ENCODE assay signal across 10 cellular contexts in the genomic region with DNA sequence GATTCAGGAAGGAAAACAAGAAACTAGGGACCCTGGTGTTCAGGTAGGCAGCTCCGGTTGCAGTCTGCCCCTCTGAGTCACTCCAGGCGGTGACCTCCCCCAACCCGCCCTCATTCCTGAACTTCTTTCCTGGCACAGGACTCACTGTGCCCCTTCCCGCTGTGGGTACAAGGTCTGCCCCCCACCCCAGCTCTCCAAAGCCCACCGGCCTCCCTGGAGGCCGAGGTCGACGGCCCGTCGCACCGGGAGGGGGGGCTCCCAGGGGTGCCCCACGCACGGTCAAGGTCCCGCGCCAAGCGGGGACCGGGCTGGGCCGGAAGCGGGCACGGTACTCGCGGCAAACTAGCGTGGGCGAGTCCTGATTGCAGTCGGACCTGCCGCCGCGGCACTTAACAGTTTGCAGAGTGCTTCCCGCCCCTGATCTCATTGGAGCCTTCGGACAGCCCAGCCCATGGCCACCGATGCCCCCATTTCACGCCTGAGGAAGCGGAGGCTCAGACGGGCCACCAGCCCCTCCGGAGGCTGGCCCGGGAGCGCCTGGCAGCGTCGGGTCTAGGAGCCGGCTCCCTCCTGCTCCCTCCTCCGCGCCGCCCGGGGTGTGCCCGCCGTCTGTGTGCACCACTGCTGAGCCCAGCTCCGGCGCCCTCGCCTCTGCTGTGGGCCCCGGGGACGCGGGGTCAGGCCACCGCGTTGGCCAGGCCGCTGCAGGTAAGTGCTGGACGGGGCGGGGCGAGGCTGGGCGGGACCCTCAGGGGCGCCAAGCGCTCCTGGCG. TPM values are rescaled to one million over a fixed set of nuclear protein-coding genes. Genes with fewer than 3 reads are reported as not detected.
DNase-seq lines count a peak whose midpoint lies in the region; ATAC-seq and TF ChIP-seq lines count a peak whose summit lies in the region.
"Had no signal": no experiment of that assay in that cellular context is flagged by ENCODE, and none has a peak within 500 bp of the region (broad histone marks: within the 10 kb centered on the region; RNA-seq: fewer than 3 reads in every experiment).

A gene (plus strand): TSS at position 144 of the 773 bp plus-strand sequence. CDS start 3,549 bp downstream, outside the sequence.

- no peaks in the 10 kb centered on the region for H3K36me3 ChIP-seq in A673 (ENCODE audit: insufficient read depth, low read length, poor library complexity, severe bottlenecking)
- H3K36me3 ChIP-seq in HUES64 (ENCODE audit: insufficient read depth, low read length), result no peaks in the 10 kb centered on the region
- no peaks in the 10 kb centered on the region for H3K36me3 ChIP-seq in duodenal mucosa (ENCODE audit: control insufficient read depth in 1 of 2, insufficient read depth in 2 of 2, low read length in 2 of 2)

- H3K4me1 ChIP-seq in A673 (ENCODE audit: insufficient read depth, low read length, poor library complexity, severe bottlenecking) (no peaks in the 10 kb centered on the region), HUES64 (ENCODE audit: insufficient read depth, low read length) (0 out of 2 replicates have a peak, but pooled peaks cover 6% of the 10 kb centered on the region), duodenal mucosa (ENCODE audit: control insufficient read depth in 1 of 2, insufficient read depth in 2 of 2, low read length in 2 of 2) (peaks cover 11 to 17% of the 10 kb centered on the region in 2 donors)

- DNase-seq in A673 (ENCODE audit: low spot score) (peak; percentile 14), NCI-H2107 treated with DMSO at 0.1 percent for 48 hours (lab: John Stamatoyannopoulos, UW; ENCODE audit: unreplicated experiment) (no peak), middle frontal gyrus (ENCODE audit: extremely low spot score, low spot score) (no peak), NCI-H2107 (lab: John Stamatoyannopoulos, UW) (no peak)
- DNase-seq in naive thymus-derived CD8-positive, alpha-beta T cell, result peak in 1 of 10 donors; percentile 6
- DNase-seq: activated naive CD4-positive, alpha-beta T cell treated with anti-CD3 and anti-CD28 coated beads, Interleukin-2, amount 50 U/mL, for 16 hours had no signal

- intact Hi-C loops in A673 (cut with micrococcal nuclease; ENCODE audit: unreplicated experiment), result no loop called here

- no peaks in the 10 kb centered on the region for H3K36me3 Mint-ChIP-seq in naive thymus-derived CD8-positive, alpha-beta T cell

- no peak within 1 kb of the TSS for H3K27ac ChIP-seq in A673 (ENCODE audit: low read depth, low read length, poor library complexity, severe bottlenecking)
- H3K27ac ChIP-seq in HUES64 (ENCODE audit: low read depth, low read length), result no peak within 1 kb of the TSS
- no peak within 1 kb of the TSS for H3K27ac ChIP-seq in duodenal mucosa (ENCODE audit: low read depth, low read length)

- peaks cover 31 to 71% (median 48%) of the 10 kb centered on the region in 5 donors for H3K27me3 Mint-ChIP-seq in naive thymus-derived CD8-positive, alpha-beta T cell

- ATAC-seq in naive thymus-derived CD8-positive, alpha-beta T cell, result peak; percentile 59 to 61
- ATAC-seq in HG03521 (IDR thresholded peaks at IDR 0.05; ENCODE audit: unreplicated experiment), result no peak

- 2% methylated on average over 62 of the region's 62 CpGs for WGBS in HUES64

- CTCF ChIA-PET in A673 (lab: Charles Lee), result no interaction called here

- H3K9me3 ChIP-seq in A673 (ENCODE audit: low read depth, low read length, poor library complexity, severe bottlenecking) (no peaks in the 10 kb centered on the region), HUES64 (ENCODE audit: insufficient read depth, low read depth, low read length) (no peaks in the 10 kb centered on the region), duodenal mucosa (ENCODE audit: control insufficient read depth in 1 of 2, low read length in 2 of 2) (no peaks in the 10 kb centered on the region)

- POLR2A ChIA-PET in A673 (lab: Charles Lee; ENCODE audit: low non-redundant PET), result no interaction called here
- POLR2A ChIA-PET in naive thymus-derived CD8-positive, alpha-beta T cell (lab: Charles Lee), result no interaction called here

- H3K9me3 Mint-ChIP-seq in naive thymus-derived CD8-positive, alpha-beta T cell, result no peaks in the 10 kb centered on the region

- peaks cover 39% of the 10 kb centered on the region for H3K27me3 ChIP-seq in A673 (replicated peaks; ENCODE audit: insufficient read depth, low read depth, low read length, poor library complexity)
- H3K27me3 ChIP-seq in HUES64 (ENCODE audit: insufficient read depth, low read length), result peaks cover 37% of the 10 kb centered on the region
- peaks cover 12 to 32% of the 10 kb centered on the region in 2 donors for H3K27me3 ChIP-seq in duodenal mucosa (ENCODE audit: control insufficient read depth in 1 of 2, insufficient read depth in 2 of 2, low read length in 2 of 2)

- peak within 1 kb of the TSS; percentile 68 for H3K9ac ChIP-seq in HUES64 (ENCODE audit: low read depth, low read length)
- H3K9ac ChIP-seq in duodenal mucosa (ENCODE audit: low read depth in 1 of 2, low read length in 2 of 2), result peak within 1 kb of the TSS in 1 of 2 donors; percentile 22

- no TSS peak for BruUV-seq in A673 (replicated peaks; lab: Mats Ljungman, UMichigan)

- no peak for TF ChIP-seq CTCF in A673 (conservative IDR thresholded peaks at IDR 0.05; ENCODE audit: low read depth, low read length)

- peak within 1 kb of the TSS in 1 of 10 donors; percentile 50 for H3K27ac Mint-ChIP-seq in naive thymus-derived CD8-positive, alpha-beta T cell

- H3K4me3 Mint-ChIP-seq in naive thymus-derived CD8-positive, alpha-beta T cell, result peak within 1 kb of the TSS in 8 of 10 donors; percentile 13 to 63 (median 42)

- H3K4me3 ChIP-seq in A673 (ENCODE audit: low read depth, low read length, poor library complexity, severe bottlenecking), result peak within 1 kb of the TSS; percentile 33
- peak within 1 kb of the TSS; percentile 75 for H3K4me3 ChIP-seq in HUES64 (ENCODE audit: low read length)
- peak within 1 kb of the TSS; percentile 57 for H3K4me3 ChIP-seq in duodenal mucosa (ENCODE audit: low read depth in 1 of 2, low read length in 2 of 2)

- H3K4me1 Mint-ChIP-seq in naive thymus-derived CD8-positive, alpha-beta T cell, result peaks cover 0 to 3% (median 1%) of the 10 kb centered on the region in 4 donors

RNA-seq across cellular contexts. Expression of the gene that starts here (rescaled TPM):
- not detected in 2 replicates for total RNA-seq in A673 (2021)
- polyA plus RNA-seq in HUES64 (2013, experiment 1 of 2), result 0.30 TPM
- 0.57 TPM for polyA plus RNA-seq in HUES64 (2013, experiment 2 of 2)
- not detected for total RNA-seq in naive thymus-derived CD8-positive, alpha-beta T cell
- not detected for polyA plus RNA-seq in naive thymus-derived CD8-positive, alpha-beta T cell
- total RNA-seq: skeletal muscle tissue had no signal

Comparison
In these comparisons a context has a peak if more than half of its experiments do, and no peak if none do; other contexts are left out.
1. Peak in DNase-seq and H3K4me3 ChIP-seq in A673; RNA of the gene not detected or under 1 TPM.
2. Peak in ATAC-seq in naive thymus-derived CD8-positive, alpha-beta T cell; RNA of the gene not detected or under 1 TPM.